In the genomic region with DNA sequence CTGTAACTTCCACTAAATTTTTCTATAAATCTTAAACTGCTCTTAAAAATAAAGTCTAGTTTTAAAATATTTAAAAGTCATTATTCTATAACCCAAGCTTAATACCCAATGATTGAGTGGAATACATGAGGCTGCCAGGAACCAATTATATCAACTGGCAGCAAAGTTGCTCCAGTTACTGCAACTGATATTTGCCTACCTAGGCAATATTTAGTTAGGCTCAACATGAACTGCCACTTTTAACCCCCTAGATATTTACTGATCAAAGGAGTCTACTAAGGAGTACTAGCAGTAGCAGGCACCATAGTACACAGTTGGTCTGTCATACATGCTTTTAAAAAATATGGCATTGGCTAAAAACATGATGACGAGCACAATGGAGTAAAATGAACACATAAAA, we compare ENCODE assay signal across 27 cellular contexts.
"Had no signal": no experiment of that assay in that cellular context is flagged by ENCODE, and none has a peak within 500 bp of the region (broad histone marks: within the 10 kb centered on the region; RNA-seq: fewer than 3 reads in every experiment).

No MANE protein-coding gene starts in this region.

- H3K9me3 ChIP-seq: suprapubic skin, testis, thoracic aorta, thyroid gland, transverse colon, upper lobe of right lung, vagina had no signal

- H3K27me3 ChIP-seq: stomach, suprapubic skin, testis, thyroid gland, tibial artery, tibial nerve, transverse colon, upper lobe of left lung, upper lobe of right lung, uterus, vagina had no signal

- H3K4me3 ChIP-seq: stomach, suprapubic skin, testis, thoracic aorta, thyroid gland, tibial artery, tibial nerve, transverse colon, upper lobe of left lung, upper lobe of right lung, uterus, vagina had no signal

- DNase-seq: stimulated activated CD4-positive, alpha-beta T cell treated with anti-CD3 and anti-CD28 coated beads, Interleukin-2, amount 100 ng/mL, for 48 hours; stimulated activated CD4-positive, alpha-beta T cell treated with anti-CD3 and anti-CD28 coated beads, Interleukin-4, amount 100 ng/mL, for 1 hour; stimulated activated CD4-positive, alpha-beta T cell treated with anti-CD3 and anti-CD28 coated beads, Interleukin-4, amount 100 ng/mL, for 24 hours; stimulated activated CD4-positive, alpha-beta T cell treated with anti-CD3 and anti-CD28 coated beads, Interleukin-4, amount 100 ng/mL, for 4 hours; stimulated activated CD8-positive, alpha-beta memory T cell treated with anti-CD3 and anti-CD28 coated beads, Interleukin-4, amount 100 ng/mL, for 48 hours; stimulated activated naive B cell treated with anti-CD40 and anti-IgM and Interleukin-4, amounts not matched to agents 10 μg/mL and 1 μg/mL and 100 μg/mL, for 72 hours; stimulated activated naive CD4-positive, alpha-beta T cell; stimulated activated naive CD4-positive, alpha-beta T cell treated with Interleukin-2 at 50 U/mL for 16 hours; stimulated activated naive CD8-positive, alpha-beta T cell treated with anti-CD3 and anti-CD28 coated beads, Interleukin-15, amount 100 ng/mL, for 72 hours; stimulated activated naive CD8-positive, alpha-beta T cell treated with anti-CD3 and anti-CD28 coated beads, Interleukin-15, Interleukin-2, amounts not matched to agents 100 U/mL and 50 U/mL, for 24 hours; stomach; substantia nigra; testis; thyroid gland; tibial artery; transverse colon; trophoblast cell; upper lobe of left lung; upper lobe of right lung; uterus had no signal

- FAIRE-seq: urothelium cell line had no signal

- H3K27ac ChIP-seq: stomach, suprapubic skin, testis, thoracic aorta, thyroid gland, tibial artery, tibial nerve, transverse colon, upper lobe of left lung, upper lobe of right lung, uterus, vagina had no signal

- ATAC-seq: stimulated activated effector memory CD8-positive, alpha-beta T cell treated with anti-CD3 and anti-CD28 coated beads, Interleukin-12 subunit alpha, Interleukin-12 subunit beta, amount 100 ng/mL, for 72 hours; stimulated activated memory B cell treated with anti-CD40 and anti-IgM and Interleukin-4, amounts not matched to agents 10 μg/mL and 1 μg/mL and 100 μg/mL, for 72 hours; stimulated activated naive B cell treated with anti-CD40 and anti-IgM and Interleukin-4, amounts not matched to agents 10 μg/mL and 1 μg/mL and 100 μg/mL, for 72 hours; stimulated activated naive CD8-positive, alpha-beta T cell treated with anti-CD3 and anti-CD28 coated beads, Interleukin-15, amount 100 ng/mL, for 72 hours; stimulated activated naive CD8-positive, alpha-beta T cell treated with anti-CD3 and anti-CD28 coated beads, Interleukin-15, Interleukin-2, amounts not matched to agents 100 U/mL and 50 U/mL, for 24 hours; upper lobe of right lung had no signal

- H3K36me3 ChIP-seq: stomach, suprapubic skin, thoracic aorta, thyroid gland, tibial artery, tibial nerve, transverse colon, upper lobe of left lung, upper lobe of right lung, uterus, vagina had no signal

- H3K4me1 ChIP-seq: stomach, suprapubic skin, testis, thyroid gland, tibial artery, tibial nerve, transverse colon, upper lobe of left lung, upper lobe of right lung, uterus, vagina had no signal
